In genomic region chr4:52234539-52235174, GRCh38 we compare ENCODE assay signal across 8 cellular contexts.
DNase-seq lines count a peak whose midpoint lies in the region; ATAC-seq lines count a peak whose summit lies in the region.

No MANE protein-coding gene starts in this region.

- in situ Hi-C loops in SK-MEL-5 (cut with HindIII; ENCODE audit: low pct_unique_long_range_greater_than_20kb, low sequenced_read_pairs): no loop called here

- DNase-seq in SIG-M5 treated with dmso at 0.1 percent for 504 hours (lab: John Stamatoyannopoulos, UW; ENCODE audit: unreplicated experiment) (peak; percentile 0), SIG-M5 (lab: John Stamatoyannopoulos, UW) (no peak), SK-MEL-5 (ENCODE audit: low read depth, low spot score) (peak; percentile 72), glomerular visceral epithelial cell (ENCODE audit: extremely low spot score) (peak; percentile 32), smooth muscle cell of the brain vasculature (ENCODE audit: low read depth, low spot score) (peak; percentile 15)
- DNase-seq in activated effector memory CD4-positive, alpha-beta T cell treated with anti-CD3 and anti-CD28 coated beads, Interleukin-2, amount 50 U/mL, for 16 hours: no peak

- ATAC-seq in GM18858 (IDR thresholded peaks at IDR 0.05; ENCODE audit: unreplicated experiment): no peak
- no peak for ATAC-seq in HG02981 (IDR thresholded peaks at IDR 0.05; ENCODE audit: unreplicated experiment)

Comparison
In these comparisons a context has a peak if more than half of its experiments do, and no peak if none do; other contexts are left out.
1. DNase-seq: peak in SIG-M5 treated with dmso at 0.1 percent for 504 hours (single experiment), SK-MEL-5 (single experiment), glomerular visceral epithelial cell (single experiment) and smooth muscle cell of the brain vasculature (single experiment); none in SIG-M5 (single experiment) and activated effector memory CD4-positive, alpha-beta T cell treated with anti-CD3 and anti-CD28 coated beads, Interleukin-2, amount 50 U/mL, for 16 hours (single experiment).